7 cellular contexts compared by ENCODE assay signal in genomic region chr7:102745494-102746288, GRCh38. TPM values are rescaled to one million over a fixed set of nuclear protein-coding genes. Genes with fewer than 3 reads are reported as not detected.
DNase-seq lines count a peak whose midpoint lies in the region; TF ChIP-seq lines count a peak whose summit lies in the region.
"Not testable (repeated sequence)": the region's sequence is repeated elsewhere in the genome, so short reads cannot be mapped to it uniquely, and the experiment has no call there.

No MANE protein-coding gene starts in this region.

- H3K27me3 Mint-ChIP-seq in CD4-positive, alpha-beta memory T cell; HFFc6 (ENCODE audit: insufficient read depth): not testable (repeated sequence)

- H2AFZ ChIP-seq in PC-9 = not testable (repeated sequence)

- POLR2A ChIA-PET in CD4-positive, alpha-beta memory T cell (lab: Charles Lee; ENCODE audit: partially characterized antibody); PC-9 (lab: Charles Lee; ENCODE audit: unreplicated experiment): not testable (repeated sequence)

- not testable (repeated sequence) for H3K36me3 ChIP-seq in CD4-positive, alpha-beta memory T cell (ENCODE audit: insufficient read depth, low read length); PC-9 (ENCODE audit: low read depth); adipocyte (ENCODE audit: control insufficient read depth, insufficient read depth, low read length, severe bottlenecking)

- BruUV-seq in PC-9 (replicated peaks; lab: Mats Ljungman, UMichigan) = not testable (repeated sequence)

- not testable (repeated sequence) for H3K4me3 Mint-ChIP-seq in CD4-positive, alpha-beta memory T cell; HFFc6

- intact Hi-C loops in CD4-positive, alpha-beta memory T cell (cut with micrococcal nuclease) = loop anchor here (5.0 kb wide), 2 partner anchors 348 to 552 kb away; partner anchors contain the start of genes PMPCB and PRKRIP1
- intact Hi-C loops in PC-9 (cut with micrococcal nuclease; ENCODE audit: unreplicated experiment) = loop anchor here (10.0 kb wide), 1 partner anchor 329 kb away; the partner anchor contains the start of genes ARMC10 and FBXL13

- not testable (repeated sequence) for H3K27ac ChIP-seq in CD4-positive, alpha-beta memory T cell (ENCODE audit: low read depth, low read length); PC-9

- not testable (repeated sequence) for H3K27ac Mint-ChIP-seq in CD4-positive, alpha-beta memory T cell; HFFc6

- not testable (repeated sequence) for H3K9ac ChIP-seq in adipocyte (ENCODE audit: low read length)

- not testable (repeated sequence) for H3K27me3 ChIP-seq in CD4-positive, alpha-beta memory T cell (ENCODE audit: insufficient read depth, low read length); PC-9 (ENCODE audit: insufficient read depth, low read depth); adipocyte (replicated peaks; ENCODE audit: control insufficient read depth, insufficient read depth, low read length)

- DNase-seq in CD4-positive, alpha-beta memory T cell = peak in 4 of 5 donors; percentile 1 to 16 (median 12)
- not testable (repeated sequence) for DNase-seq in HFFc6, PC-9
- DNase-seq in NB4 (ENCODE audit: low read depth) (peak; percentile 21), adipocyte (ENCODE audit: low read depth) (peak; percentile 30), epithelial cell of esophagus (ENCODE audit: low read depth) (peak; percentile 14), kidney glomerular epithelial cell (lab: John Stamatoyannopoulos, UW) (peak; percentile 11)

- not testable (repeated sequence) for H3K4me2 ChIP-seq in PC-9

- not testable (repeated sequence) for H3K9me3 Mint-ChIP-seq in CD4-positive, alpha-beta memory T cell; HFFc6

- H3K36me3 Mint-ChIP-seq in CD4-positive, alpha-beta memory T cell; HFFc6 (ENCODE audit: low read depth): not testable (repeated sequence)

- H3F3A ChIP-seq in PC-9 (ENCODE audit: insufficient read depth, low read depth) = not testable (repeated sequence)

- not testable (repeated sequence) for TF ChIP-seq POLR2A in NB4 (IDR thresholded peaks at IDR 0.05; ENCODE audit: extremely low read depth, insufficient read length)

- CTCF ChIA-PET in CD4-positive, alpha-beta memory T cell (lab: Charles Lee; ENCODE audit: partially characterized antibody); PC-9 (lab: Charles Lee): not testable (repeated sequence)

- not testable (repeated sequence) for H3K4me1 ChIP-seq in CD4-positive, alpha-beta memory T cell (ENCODE audit: insufficient read depth, low read length); adipocyte (ENCODE audit: control insufficient read depth, insufficient read depth, low read length)
- H3K4me1 ChIP-seq in PC-9 (replicated peaks; ENCODE audit: insufficient read depth) = peaks cover 11% of the 10 kb centered on the region

- H3K79me2 ChIP-seq in PC-9 (ENCODE audit: low read depth) = peaks cover 12% of the 10 kb centered on the region

- not testable (repeated sequence) for H3K4me3 ChIP-seq in CD4-positive, alpha-beta memory T cell (ENCODE audit: low read length in 2 of 2); NB4 (ENCODE audit: low read depth, low read length); PC-9; adipocyte (ENCODE audit: low read length); epithelial cell of esophagus (ENCODE audit: low read length)

- H3K9me2 ChIP-seq in PC-9 (ENCODE audit: insufficient read depth) = not testable (repeated sequence)

- TF ChIP-seq CTCF in HFFc6 (IDR thresholded peaks at IDR 0.05) = peak; percentile 52
- not testable (repeated sequence) for TF ChIP-seq CTCF in NB4 (IDR thresholded peaks at IDR 0.05; ENCODE audit: low read depth, low read length)
- TF ChIP-seq CTCF in PC-9 (conservative IDR thresholded peaks at IDR 0.05) = peak; percentile 56
- TF ChIP-seq CTCF in epithelial cell of esophagus (IDR thresholded peaks at IDR 0.05; ENCODE audit: insufficient read depth, low read depth, low read length, missing control alignments) = peak; percentile 3

- H3K9me3 ChIP-seq in CD4-positive, alpha-beta memory T cell (ENCODE audit: control insufficient read depth in 1 of 2, low read length in 2 of 2); PC-9 (ENCODE audit: insufficient read depth, low read depth); adipocyte (ENCODE audit: control insufficient read depth, low read length): not testable (repeated sequence)

- H3K4me1 Mint-ChIP-seq in CD4-positive, alpha-beta memory T cell = peaks cover 7 to 14% (median 9%) of the 10 kb centered on the region in 4 donors
- peaks cover 39% of the 10 kb centered on the region for H3K4me1 Mint-ChIP-seq in HFFc6 (ENCODE audit: low read depth)

- H4K20me1 ChIP-seq in PC-9 (ENCODE audit: insufficient read depth) = not testable (repeated sequence)

RNA-seq across cellular contexts. Expression of gene FAM185A, which starts 3.1 kb away (rescaled TPM):
- 10 to 100 TPM in 1 of 2 experiments, 1 to 10 TPM in 1; 8.6 to 11.1 TPM for total RNA-seq in CD4-positive, alpha-beta memory T cell
- 1 to 10 TPM; 4.6 to 7.0 TPM for polyA plus RNA-seq in CD4-positive, alpha-beta memory T cell
- 1 to 10 TPM; 3.8 to 5.6 (median 4.3) TPM for total RNA-seq in HFFc6 (2021; fragmentation: NEBNext Ultra II Directional; extraction: Animal tissue kit (Norgen Biotek cat#: 25700))
- 9.2 and 13.1 TPM in 2 replicates for total RNA-seq in PC-9 (2021)
